8 cellular contexts compared by ENCODE assay signal in genomic region chr11:64856382-64857227, GRCh38. TPM values are rescaled to one million over a fixed set of nuclear protein-coding genes. Genes with fewer than 3 reads are reported as not detected.
DNase-seq lines count a peak whose midpoint lies in the region; ATAC-seq and TF ChIP-seq lines count a peak whose summit lies in the region.

No MANE protein-coding gene starts in this region.

- peaks cover 45% of the 10 kb centered on the region for H3K4me1 Mint-ChIP-seq in activated T-helper 17 cell treated with anti-CD3 and anti-CD28 coated beads, Interleukin-2, amount 50 U/mL, for 72 hours

- WGBS in heart right ventricle, 2 donors: 59 to 71% methylated on average over 20 of the region's 20 CpGs
- 69% methylated on average over 20 of the region's 20 CpGs for WGBS in smooth muscle cell (ENCODE audit: low lambda C conversion rate)

- H3K9me3 ChIP-seq in heart right ventricle (no peaks in the 10 kb centered on the region), smooth muscle cell (replicated peaks; ENCODE audit: low read depth) (no peaks in the 10 kb centered on the region)

- H3K4me3 Mint-ChIP-seq in activated T-helper 17 cell treated with anti-CD3 and anti-CD28 coated beads, Interleukin-2, amount 50 U/mL, for 72 hours: peak overlapping the region; percentile 87

- H3K36me3 ChIP-seq in heart right ventricle (peaks cover 0 to 86% (median 18%) of the 10 kb centered on the region in 9 donors), smooth muscle cell (ENCODE audit: low read depth) (no peaks in the 10 kb centered on the region)

- intact Hi-C loops in heart right ventricle (cut with DNase I): no loop called here

- H3K27ac Mint-ChIP-seq in activated T-helper 17 cell treated with anti-CD3 and anti-CD28 coated beads, Interleukin-2, amount 50 U/mL, for 72 hours: peak overlapping the region; percentile 84

- H3K9ac ChIP-seq in smooth muscle cell (ENCODE audit: low read depth): peak overlapping the region; percentile 50

- H3K27me3 ChIP-seq in heart right ventricle: no peaks in the 10 kb centered on the region
- no peaks in the 10 kb centered on the region for H3K27me3 ChIP-seq in smooth muscle cell (ENCODE audit: low read depth)

- peak; percentile 51 for ATAC-seq in activated T-helper 17 cell treated with anti-CD3 and anti-CD28 coated beads, Interleukin-2, amount 50 U/mL, for 72 hours (replicated peaks)
- ATAC-seq in heart right ventricle (peak; percentile 3 to 61 (median 17)), GM18858 (IDR thresholded peaks at IDR 0.05; ENCODE audit: unreplicated experiment) (no peak), HG03135 (IDR thresholded peaks at IDR 0.05; ENCODE audit: unreplicated experiment) (no peak)

- H4K20me1 ChIP-seq in smooth muscle cell (ENCODE audit: low read depth): peaks cover 33% of the 10 kb centered on the region

- peaks cover 95% of the 10 kb centered on the region for H3K36me3 Mint-ChIP-seq in activated T-helper 17 cell treated with anti-CD3 and anti-CD28 coated beads, Interleukin-2, amount 50 U/mL, for 72 hours (ENCODE audit: low read depth)

- TF ChIP-seq POLR2A in NB4 (IDR thresholded peaks at IDR 0.05; ENCODE audit: extremely low read depth, insufficient read length): no peak

- H3K9me3 Mint-ChIP-seq in activated T-helper 17 cell treated with anti-CD3 and anti-CD28 coated beads, Interleukin-2, amount 50 U/mL, for 72 hours: no peaks in the 10 kb centered on the region

- TF ChIP-seq CTCF in NB4 (IDR thresholded peaks at IDR 0.05; ENCODE audit: low read depth, low read length): peak; percentile 41
- no peak for TF ChIP-seq CTCF in heart right ventricle (IDR thresholded peaks at IDR 0.05)
- TF ChIP-seq CTCF in smooth muscle cell (IDR thresholded peaks at IDR 0.05; ENCODE audit: borderline replicate concordance, insufficient read depth, poor library complexity, severe bottlenecking): no peak

- no peaks in the 10 kb centered on the region for H3K27me3 Mint-ChIP-seq in activated T-helper 17 cell treated with anti-CD3 and anti-CD28 coated beads, Interleukin-2, amount 50 U/mL, for 72 hours

- peaks cover 32% of the 10 kb centered on the region for H3K79me2 ChIP-seq in smooth muscle cell (ENCODE audit: low read depth)

- H3K4me3 ChIP-seq in NB4 (ENCODE audit: low read depth, low read length): no peak overlapping the region
- H3K4me3 ChIP-seq in heart right ventricle: peak overlapping the region in 1 of 10 donors; percentile 9
- no peak overlapping the region for H3K4me3 ChIP-seq in smooth muscle cell

- H3K4me1 ChIP-seq in heart right ventricle (peaks cover 46 to 100% (median 93%) of the 10 kb centered on the region in 9 donors), smooth muscle cell (ENCODE audit: low read depth) (no peaks in the 10 kb centered on the region)

- H3F3A ChIP-seq in smooth muscle cell (ENCODE audit: low read depth): peaks cover 16% of the 10 kb centered on the region

- H3K27ac ChIP-seq in heart right ventricle (peak overlapping the region; percentile 33 to 96 (median 87)), smooth muscle cell (ENCODE audit: low read depth) (peak overlapping the region; percentile 82)

- H2AFZ ChIP-seq in smooth muscle cell (ENCODE audit: low read depth): no peak overlapping the region

- H3K4me2 ChIP-seq in smooth muscle cell: peak overlapping the region; percentile 53

- DNase-seq in CD1c-positive myeloid dendritic cell (ENCODE audit: extremely low spot score) (peak; percentile 91), NB4 (ENCODE audit: low read depth) (peak; percentile 99), heart right ventricle (peak in 1 of 2 donors; percentile 60), smooth muscle cell (lab: John Stamatoyannopoulos, UW; ENCODE audit: unreplicated experiment) (peak; percentile 37), T-helper 9 cell (no peak)

RNA-seq across cellular contexts. Expression of gene CDC42BPG, which starts 12.2 kb away (rescaled TPM):
- under 1 TPM; 0.37 to 0.71 TPM for total RNA-seq in activated T-helper 17 cell treated with anti-CD3 and anti-CD28 coated beads, Interleukin-2, amount 50 U/mL, for 72 hours
- total RNA-seq in heart right ventricle (1 to 10 TPM in 1 of 10 donors, under 1 TPM in 9; 0.04 to 1.3 (median 0.27) TPM), smooth muscle cell (3.0 and 4.7 TPM in 2 replicates)
- polyA plus RNA-seq in heart right ventricle (under 1 TPM; 0.17 to 0.37 TPM), smooth muscle cell (1.7 and 5.9 TPM in 2 replicates)

RNA-seq across cellular contexts. Expression of gene EHD1, which starts 21.8 kb away (rescaled TPM):
- total RNA-seq in activated T-helper 17 cell treated with anti-CD3 and anti-CD28 coated beads, Interleukin-2, amount 50 U/mL, for 72 hours: 100 to 1,000 TPM in 1 of 2 donors, 10 to 100 TPM in 1; 96.5 to 107 TPM
- total RNA-seq in heart right ventricle: 10 to 100 TPM; 30.7 to 73.1 (median 43.9) TPM
- polyA plus RNA-seq in heart right ventricle: 10 to 100 TPM; 26.0 to 39.7 TPM
- 30.9 and 59.8 TPM in 2 replicates for total RNA-seq in smooth muscle cell
- polyA plus RNA-seq in smooth muscle cell: 42.8 and 46.7 TPM in 2 replicates

RNA-seq across cellular contexts. Expression of gene MEN1, which starts 46.3 kb away (rescaled TPM):
- total RNA-seq in activated T-helper 17 cell treated with anti-CD3 and anti-CD28 coated beads, Interleukin-2, amount 50 U/mL, for 72 hours: 10 to 100 TPM; 17.9 to 28.2 TPM
- total RNA-seq in heart right ventricle: 10 to 100 TPM in 2 of 10 donors, 1 to 10 TPM in 8; 5.8 to 12.5 (median 8.1) TPM
- 10 to 100 TPM in 1 of 2 donors, 1 to 10 TPM in 1; 9.9 to 10.7 TPM for polyA plus RNA-seq in heart right ventricle
- total RNA-seq in smooth muscle cell: 10.5 and 11.6 TPM in 2 replicates
- polyA plus RNA-seq in smooth muscle cell: 35.4 and 37.3 TPM in 2 replicates

RNA-seq across cellular contexts. Expression of gene MAP4K2, which starts 53.6 kb away (rescaled TPM):
- 10 to 100 TPM; 65.9 to 82.5 TPM for total RNA-seq in activated T-helper 17 cell treated with anti-CD3 and anti-CD28 coated beads, Interleukin-2, amount 50 U/mL, for 72 hours
- 10 to 100 TPM in 2 of 10 donors, 1 to 10 TPM in 8; 4.6 to 11.3 (median 8.1) TPM for total RNA-seq in heart right ventricle
- polyA plus RNA-seq in heart right ventricle: 10 to 100 TPM in 1 of 2 donors, 1 to 10 TPM in 1; 7.8 to 19.9 TPM
- total RNA-seq in smooth muscle cell: 25.9 and 28.9 TPM in 2 replicates
- 20.0 and 23.6 TPM in 2 replicates for polyA plus RNA-seq in smooth muscle cell

Comparison
In these comparisons a context has a peak if more than half of its experiments do, and no peak if none do; other contexts are left out.
1. ATAC-seq: peak in activated T-helper 17 cell treated with anti-CD3 and anti-CD28 coated beads, Interleukin-2, amount 50 U/mL, for 72 hours (single experiment) and heart right ventricle (8 of 8); none in GM18858 (single experiment) and HG03135 (single experiment).